Comparison of ENCODE assay signal across 1 cellular context in the genomic region with DNA sequence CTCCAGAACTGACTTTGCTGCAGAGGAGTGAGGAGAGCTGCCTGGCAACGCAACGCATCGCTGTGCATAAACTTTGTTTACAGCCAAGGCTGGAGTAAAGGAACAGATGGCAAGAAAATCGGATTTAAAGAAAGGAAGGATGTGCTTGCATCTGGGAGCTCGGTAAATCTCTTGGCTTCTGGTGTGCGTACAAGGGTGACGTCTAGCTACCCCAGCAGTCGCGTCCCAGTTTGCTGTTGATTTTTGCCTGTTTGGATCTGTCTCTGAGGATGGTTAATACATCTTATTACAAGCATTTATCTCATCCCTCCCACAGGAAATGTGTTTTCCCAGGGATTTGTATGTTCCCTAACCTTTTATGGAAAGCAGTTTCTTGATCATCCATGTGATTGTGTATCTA.
TF ChIP-seq lines count a peak whose summit lies in the region.

No MANE protein-coding gene starts in this region.

TF ChIP-seq in IMR-90, 13 proteins besides CTCF, POLR2A, EP300 and RAD21:
- no peak for TF ChIP-seq RFX5 (IDR thresholded peaks at IDR 0.05; ENCODE audit: low read depth, low read length)
- TF ChIP-seq MAFK (IDR thresholded peaks at IDR 0.05; ENCODE audit: low read depth, low read length), result no peak
- no peak for TF ChIP-seq NFE2L2 (IDR thresholded peaks at IDR 0.05; ENCODE audit: low read depth, low read length)
- TF ChIP-seq FOS (IDR thresholded peaks at IDR 0.05; ENCODE audit: low read depth, low read length), result no peak
